Comparison of ENCODE assay signal across 1 cellular context in genomic region chr2:69097148-69097610, GRCh38.
TF ChIP-seq lines count a peak whose summit lies in the region.

No MANE protein-coding gene starts in this region.

TF ChIP-seq in SK-N-SH treated with all-trans-retinoic acid at 6 μM for 48 hours, 23 proteins besides CTCF, POLR2A, EP300 and RAD21 (continued from another document):
- no peak for TF ChIP-seq CREB5 (CRISPR knock-in tag; IDR thresholded peaks at IDR 0.05; ENCODE audit: low read depth)
- no peak for TF ChIP-seq CSDC2 (CRISPR knock-in tag; IDR thresholded peaks at IDR 0.05)
- TF ChIP-seq ISL1 (CRISPR knock-in tag; IDR thresholded peaks at IDR 0.05): no peak
- no peak for TF ChIP-seq ZFP3 (CRISPR knock-in tag; IDR thresholded peaks at IDR 0.05)
